1 cellular context compared by ENCODE assay signal in the genomic region with DNA sequence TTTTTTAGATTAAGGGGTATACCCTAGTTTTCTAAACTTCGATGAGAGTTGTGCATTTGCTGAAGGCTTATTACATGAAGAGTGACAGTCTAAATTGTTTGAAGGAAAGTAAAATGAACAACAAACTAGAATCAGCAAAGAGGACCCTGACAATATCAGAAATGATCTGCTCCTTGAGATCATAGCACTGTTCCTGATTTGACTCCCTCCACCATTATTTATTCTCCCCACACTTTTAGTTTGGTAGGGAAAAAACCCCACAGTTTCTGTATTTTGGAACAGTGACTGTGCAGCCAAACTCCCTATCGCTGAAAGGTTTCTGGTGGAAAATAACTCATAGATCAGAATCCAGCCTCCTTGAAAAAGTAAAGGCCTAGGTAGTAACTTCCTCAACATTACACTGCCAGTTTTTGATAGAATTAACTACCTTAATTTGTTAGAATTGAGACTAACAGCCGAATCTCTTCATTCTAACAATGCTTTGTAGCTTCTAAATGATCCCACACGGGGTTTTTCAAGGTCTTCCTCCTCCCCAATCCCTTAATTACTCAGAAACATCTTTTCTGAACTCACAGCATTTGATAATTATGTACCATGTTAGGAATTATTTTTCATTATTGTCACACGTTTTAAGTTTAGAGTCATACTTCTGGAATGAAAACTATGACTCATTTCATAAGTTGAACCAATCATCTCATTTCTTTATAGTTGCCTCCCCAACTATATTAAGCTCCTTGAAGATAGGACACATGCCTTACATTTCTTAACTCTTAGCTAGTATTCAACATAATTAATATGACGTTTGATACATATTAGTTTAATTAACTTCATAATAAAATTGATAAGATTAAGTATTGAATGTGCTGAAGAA.
TF ChIP-seq lines count a peak whose summit lies in the region.

No MANE protein-coding gene starts in this region.

TF ChIP-seq in WTC11, 78 proteins besides CTCF, POLR2A, EP300 and RAD21:
- TF ChIP-seq ERG (CRISPR knock-in tag; IDR thresholded peaks at IDR 0.05) (peak; percentile 60; the same call in 1 of the 2 replicates), ZNF396 (CRISPR knock-in tag; IDR thresholded peaks at IDR 0.05; ENCODE audit: borderline replicate concordance) (no peak), JAZF1 (CRISPR knock-in tag; IDR thresholded peaks at IDR 0.05) (no peak), SOX15 (CRISPR knock-in tag; IDR thresholded peaks at IDR 0.05) (no peak), NR3C1 (CRISPR knock-in tag; conservative IDR thresholded peaks at IDR 0.05; ENCODE audit: low read depth) (no peak), TP53 (CRISPR knock-in tag; IDR thresholded peaks at IDR 0.05) (no peak), PRRX2 (CRISPR knock-in tag; IDR thresholded peaks at IDR 0.05) (peak; percentile 11; the same call in 1 of the 2 replicates), ZNF138 (CRISPR knock-in tag; conservative IDR thresholded peaks at IDR 0.05) (no peak), EMX1 (CRISPR knock-in tag; IDR thresholded peaks at IDR 0.05) (peak; percentile 38; the same call in 1 of the 2 replicates), ZNF219 (CRISPR knock-in tag; IDR thresholded peaks at IDR 0.05; ENCODE audit: borderline replicate concordance) (no peak), ATF6 (CRISPR knock-in tag; IDR thresholded peaks at IDR 0.05) (no peak), SP1 (CRISPR knock-in tag; conservative IDR thresholded peaks at IDR 0.05) (no peak), NR1H2 (CRISPR knock-in tag; IDR thresholded peaks at IDR 0.05) (no peak), NR2C2 (CRISPR knock-in tag; IDR thresholded peaks at IDR 0.05) (no peak), NFATC4 (CRISPR knock-in tag; IDR thresholded peaks at IDR 0.05) (0 out of 2 replicates have a peak, but pooled peaks have one; percentile 45), ZNF121 (CRISPR knock-in tag; IDR thresholded peaks at IDR 0.05) (no peak), FOXK1 (CRISPR knock-in tag; IDR thresholded peaks at IDR 0.05) (no peak), RORB (CRISPR knock-in tag; IDR thresholded peaks at IDR 0.05) (no peak)
- TF ChIP-seq, protein P1, sequence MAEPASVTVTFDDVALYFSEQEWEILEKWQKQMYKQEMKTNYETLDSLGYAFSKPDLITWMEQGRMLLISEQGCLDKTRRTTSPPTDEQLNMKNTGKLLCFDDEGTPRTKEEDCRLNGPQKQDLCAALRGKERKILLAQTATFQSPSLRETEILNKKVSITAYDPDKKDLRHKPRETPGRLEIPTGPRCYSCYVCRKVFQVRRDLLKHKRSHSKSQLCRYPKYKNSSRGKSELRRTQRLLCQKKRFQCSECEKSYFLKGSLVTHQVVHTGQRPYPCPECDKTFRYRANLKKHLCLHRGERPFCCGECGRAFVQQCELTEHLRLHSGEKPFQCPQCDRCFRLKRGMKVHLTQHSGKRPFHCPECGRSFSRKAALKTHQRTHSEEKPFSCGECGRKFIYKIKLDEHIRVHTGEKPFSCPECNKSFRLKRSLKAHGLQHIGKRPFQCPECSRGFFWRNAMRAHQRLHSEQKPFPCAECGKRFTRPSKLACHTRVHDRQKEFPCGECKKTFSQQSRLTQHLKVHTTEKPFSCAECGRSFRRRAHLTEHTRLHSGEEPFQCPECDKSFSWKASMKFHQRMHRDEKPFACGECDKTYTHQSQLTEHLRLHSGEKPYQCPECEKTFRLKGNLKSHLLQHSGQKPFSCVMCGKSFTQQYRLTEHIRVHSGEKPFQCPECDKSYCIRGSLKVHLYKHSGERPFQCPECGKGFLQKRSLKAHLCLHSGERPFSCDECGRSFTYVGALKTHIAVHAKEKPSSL (CRISPR knock-in tag; conservative IDR thresholded peaks at IDR 0.05) = no peak
TF ChIP-seq in WTC11: peak in this region for 4.
